8 cellular contexts compared by ENCODE assay signal in the genomic region with DNA sequence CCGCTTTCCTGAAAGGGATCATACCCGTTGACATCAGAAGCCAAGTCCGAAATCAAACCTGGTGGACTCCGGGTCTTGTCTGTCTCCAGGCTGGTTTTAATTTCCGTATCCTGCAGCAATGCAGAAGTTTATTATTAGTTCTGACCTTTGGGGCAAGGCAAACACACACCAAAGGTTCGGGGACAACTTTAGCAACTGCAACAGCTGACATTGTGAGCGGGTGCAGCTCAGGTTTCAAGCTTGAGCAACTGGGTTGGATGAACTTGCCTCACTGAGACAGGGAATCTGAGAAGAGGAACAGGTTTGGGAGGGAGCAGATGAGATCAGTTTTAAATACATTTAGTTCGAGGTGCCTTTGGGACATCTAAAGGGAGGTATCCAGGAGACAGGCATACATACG.
DNase-seq lines count a peak whose midpoint lies in the region; ATAC-seq and TF ChIP-seq lines count a peak whose summit lies in the region.

No MANE protein-coding gene starts in this region.

- H3K27ac ChIP-seq in HEK293 (ENCODE audit: extremely low read depth, low read depth, low read length) = no peak overlapping the region
- no peak overlapping the region for H3K27ac ChIP-seq in PC-3 (ENCODE audit: low read length)
- peak overlapping the region in 3 of 4 donors; percentile 90 to 92 (median 91) for H3K27ac ChIP-seq in esophagus squamous epithelium
- peak overlapping the region; percentile 85 to 92 (median 90) for H3K27ac ChIP-seq in gastrocnemius medialis
- no peak overlapping the region for H3K27ac ChIP-seq in effector memory CD4-positive, alpha-beta T cell (ENCODE audit: insufficient read depth, low read length, poor library complexity, severe bottlenecking)

- H4K20me1 ChIP-seq in PC-3 (ENCODE audit: low read length) = no peaks in the 10 kb centered on the region

- H3K4me3 ChIP-seq in HEK293 (ENCODE audit: low read depth, low read length) = no peak overlapping the region
- H3K4me3 ChIP-seq in PC-3 (ENCODE audit: low read length) = no peak overlapping the region
- H3K4me3 ChIP-seq in esophagus squamous epithelium = no peak overlapping the region
- peak overlapping the region; percentile 53 to 63 (median 60) for H3K4me3 ChIP-seq in gastrocnemius medialis
- no peak overlapping the region for H3K4me3 ChIP-seq in effector memory CD4-positive, alpha-beta T cell (ENCODE audit: insufficient read depth, low read depth, low read length, poor library complexity, severe bottlenecking)

- 0 out of 2 replicates have a peak overlapping the region, but pooled peaks have one; percentile 79 for H3K4me2 ChIP-seq in PC-3 (ENCODE audit: low read length)

- DNase-seq in PC-3 (peak; percentile 6), esophagus squamous epithelium (lab: John Stamatoyannopoulos, UW) (no peak), gastrocnemius medialis (peak; percentile 73 to 90), head of caudate nucleus (no peak), A172 (ENCODE audit: low spot score) (no peak)
- no peak for DNase-seq in effector memory CD4-positive, alpha-beta T cell

- CTCF ChIA-PET in HEK293 (lab: Yijun Ruan, JAX) (interaction anchor here (0.6 to 1.5 kb wide), 9 partner anchors 9 to 151 kb away, joined by 3 to 5 read pairs (median 4); no protein-coding TSS in a partner anchor), PC-3 (lab: Charles Lee) (no interaction called here)

- H3F3A ChIP-seq in PC-3 (ENCODE audit: low read length, unreplicated experiment) = no peaks in the 10 kb centered on the region

- H3K36me3 ChIP-seq in HEK293 (ENCODE audit: control insufficient read depth in 2 of 2, insufficient read depth in 1 of 2, low read length in 2 of 2) = no peaks in the 10 kb centered on the region
- no peaks in the 10 kb centered on the region for H3K36me3 ChIP-seq in PC-3 (ENCODE audit: low read depth, low read length)
- no peaks in the 10 kb centered on the region for H3K36me3 ChIP-seq in esophagus squamous epithelium
- H3K36me3 ChIP-seq in gastrocnemius medialis = no peaks in the 10 kb centered on the region
- no peaks in the 10 kb centered on the region for H3K36me3 ChIP-seq in effector memory CD4-positive, alpha-beta T cell (ENCODE audit: control insufficient read depth, insufficient read depth, low read length)

- TF ChIP-seq POLR2A in esophagus squamous epithelium (IDR thresholded peaks at IDR 0.05) (no peak), gastrocnemius medialis (IDR thresholded peaks at IDR 0.05) (peak in 1 of 2 donors; percentile 10)

- POLR2A ChIA-PET in HEK293 (lab: Yijun Ruan, JAX) = no interaction called here
- POLR2A ChIA-PET in PC-3 (lab: Charles Lee; ENCODE audit: unreplicated experiment) = no interaction called here

- intact Hi-C loops in PC-3 (cut with micrococcal nuclease) = loop anchor here (10.0 kb wide), 1 partner anchor 414 kb away; no protein-coding TSS in a partner anchor
- intact Hi-C loops in esophagus squamous epithelium (cut with DNase I) = no loop called here
- intact Hi-C loops in gastrocnemius medialis (cut with DNase I; ENCODE audit: low total_unique reads) = loop anchor here (1.0 to 5.0 kb wide), 4 partner anchors 67 to 417 kb away; a partner anchor contains a TSS
- intact Hi-C loops in head of caudate nucleus (cut with DNase I) = loop anchor here (5.0 kb wide), 1 partner anchor 167 kb away; a partner anchor contains a TSS

- WGBS in esophagus squamous epithelium, 2 donors = 60 to 71% methylated on average over 3 to 9 of the region's 9 CpGs

- no peaks in the 10 kb centered on the region for H3K27me3 ChIP-seq in PC-3 (ENCODE audit: low read length)
- no peaks in the 10 kb centered on the region for H3K27me3 ChIP-seq in esophagus squamous epithelium
- no peaks in the 10 kb centered on the region for H3K27me3 ChIP-seq in gastrocnemius medialis
- no peaks in the 10 kb centered on the region for H3K27me3 ChIP-seq in effector memory CD4-positive, alpha-beta T cell (replicated peaks; ENCODE audit: control insufficient read depth, insufficient read depth, low read length, poor library complexity, severe bottlenecking)

- ATAC-seq in PC-3 (no peak), gastrocnemius medialis (peak; percentile 75 to 81), GM18502 (IDR thresholded peaks at IDR 0.05; ENCODE audit: poor library complexity, unreplicated experiment) (no peak)

- no peak overlapping the region for H2AFZ ChIP-seq in PC-3 (ENCODE audit: low read length)

- in situ Hi-C loops in gastrocnemius medialis (cut with MboI; ENCODE audit: low sequenced_read_pairs in 4 of 4) = loop anchor here in 3 of 4 donors (10.0 to 25.0 kb wide), 3 partner anchors 164 to 1072 kb away; a partner anchor contains a TSS

- H3K9ac ChIP-seq in PC-3 (ENCODE audit: low read length) = no peak overlapping the region

- H3K4me1 ChIP-seq in HEK293 (ENCODE audit: control insufficient read depth, insufficient read depth, low read length) (no peaks in the 10 kb centered on the region), PC-3 (ENCODE audit: insufficient read depth, low read length) (peaks cover 5% of the 10 kb centered on the region), esophagus squamous epithelium (peaks cover 0 to 9% (median 0%) of the 10 kb centered on the region in 3 donors), gastrocnemius medialis (peaks cover 13 to 20% of the 10 kb centered on the region in 2 donors)
- no peaks in the 10 kb centered on the region for H3K4me1 ChIP-seq in effector memory CD4-positive, alpha-beta T cell (ENCODE audit: control insufficient read depth, insufficient read depth, low read length, poor library complexity, severe bottlenecking)

- H3K79me2 ChIP-seq in PC-3 (ENCODE audit: low read length) = no peaks in the 10 kb centered on the region

- BruUV-seq in PC-3 (replicated peaks; lab: Mats Ljungman, UMichigan) = no TSS peak

- H3K9me2 ChIP-seq in PC-3 (replicated peaks; ENCODE audit: low read length) = no peaks in the 10 kb centered on the region

- TF ChIP-seq CTCF in HEK293 (tag by site-specific recombination; IDR thresholded peaks at IDR 0.05) (no peak), PC-3 (conservative IDR thresholded peaks at IDR 0.05; ENCODE audit: low read depth, low read length) (no peak), esophagus squamous epithelium (IDR thresholded peaks at IDR 0.05) (no peak), gastrocnemius medialis (IDR thresholded peaks at IDR 0.05 in 4 of 5, conservative IDR thresholded peaks at IDR 0.05 in 1 of 5) (no peak)

- no peaks in the 10 kb centered on the region for H3K9me3 ChIP-seq in HEK293 (ENCODE audit: control insufficient read depth, insufficient read depth, low read depth, low read length)
- no peaks in the 10 kb centered on the region for H3K9me3 ChIP-seq in PC-3 (ENCODE audit: low read length)
- H3K9me3 ChIP-seq in esophagus squamous epithelium = no peaks in the 10 kb centered on the region
- H3K9me3 ChIP-seq in gastrocnemius medialis = no peaks in the 10 kb centered on the region
- H3K9me3 ChIP-seq in effector memory CD4-positive, alpha-beta T cell (ENCODE audit: control insufficient read depth, low read length) = no peaks in the 10 kb centered on the region

TF ChIP-seq in HEK293, 187 proteins besides CTCF, POLR2A, EP300 and RAD21 (continues in another document):
- TF ChIP-seq ZNF670 (tag by site-specific recombination; IDR thresholded peaks at IDR 0.05; ENCODE audit: low read depth) = no peak
- TF ChIP-seq YY2 (tag by site-specific recombination; IDR thresholded peaks at IDR 0.05) = no peak
- no peak for TF ChIP-seq ZNF658 (tag by site-specific recombination; IDR thresholded peaks at IDR 0.05)
- TF ChIP-seq, protein P1, sequence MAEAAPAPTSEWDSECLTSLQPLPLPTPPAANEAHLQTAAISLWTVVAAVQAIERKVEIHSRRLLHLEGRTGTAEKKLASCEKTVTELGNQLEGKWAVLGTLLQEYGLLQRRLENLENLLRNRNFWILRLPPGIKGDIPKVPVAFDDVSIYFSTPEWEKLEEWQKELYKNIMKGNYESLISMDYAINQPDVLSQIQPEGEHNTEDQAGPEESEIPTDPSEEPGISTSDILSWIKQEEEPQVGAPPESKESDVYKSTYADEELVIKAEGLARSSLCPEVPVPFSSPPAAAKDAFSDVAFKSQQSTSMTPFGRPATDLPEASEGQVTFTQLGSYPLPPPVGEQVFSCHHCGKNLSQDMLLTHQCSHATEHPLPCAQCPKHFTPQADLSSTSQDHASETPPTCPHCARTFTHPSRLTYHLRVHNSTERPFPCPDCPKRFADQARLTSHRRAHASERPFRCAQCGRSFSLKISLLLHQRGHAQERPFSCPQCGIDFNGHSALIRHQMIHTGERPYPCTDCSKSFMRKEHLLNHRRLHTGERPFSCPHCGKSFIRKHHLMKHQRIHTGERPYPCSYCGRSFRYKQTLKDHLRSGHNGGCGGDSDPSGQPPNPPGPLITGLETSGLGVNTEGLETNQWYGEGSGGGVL (tag by site-specific recombination; IDR thresholded peaks at IDR 0.05) = no peak
- TF ChIP-seq, protein P2, sequence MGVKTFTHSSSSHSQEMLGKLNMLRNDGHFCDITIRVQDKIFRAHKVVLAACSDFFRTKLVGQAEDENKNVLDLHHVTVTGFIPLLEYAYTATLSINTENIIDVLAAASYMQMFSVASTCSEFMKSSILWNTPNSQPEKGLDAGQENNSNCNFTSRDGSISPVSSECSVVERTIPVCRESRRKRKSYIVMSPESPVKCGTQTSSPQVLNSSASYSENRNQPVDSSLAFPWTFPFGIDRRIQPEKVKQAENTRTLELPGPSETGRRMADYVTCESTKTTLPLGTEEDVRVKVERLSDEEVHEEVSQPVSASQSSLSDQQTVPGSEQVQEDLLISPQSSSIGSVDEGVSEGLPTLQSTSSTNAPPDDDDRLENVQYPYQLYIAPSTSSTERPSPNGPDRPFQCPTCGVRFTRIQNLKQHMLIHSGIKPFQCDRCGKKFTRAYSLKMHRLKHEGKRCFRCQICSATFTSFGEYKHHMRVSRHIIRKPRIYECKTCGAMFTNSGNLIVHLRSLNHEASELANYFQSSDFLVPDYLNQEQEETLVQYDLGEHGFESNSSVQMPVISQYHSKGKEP (tag by site-specific recombination; IDR thresholded peaks at IDR 0.05) = 0 out of 2 replicates have a peak, but pooled peaks have one; percentile 50
- TF ChIP-seq SCRT1 (tag by site-specific recombination; IDR thresholded peaks at IDR 0.05; ENCODE audit: borderline replicate concordance) = 0 out of 2 replicates have a peak, but pooled peaks have one; percentile 33
- TF ChIP-seq TCF7L2 (IDR thresholded peaks at IDR 0.05; ENCODE audit: borderline replicate concordance, low read depth, low read length) = 0 out of 2 replicates have a peak, but pooled peaks have one; percentile 34
- TF ChIP-seq SCRT2 (tag by site-specific recombination; IDR thresholded peaks at IDR 0.05) = peak; percentile 67

Comparison
In these comparisons a context has a peak if more than half of its experiments do, and no peak if none do; other contexts are left out.
1. H3K27ac ChIP-seq: peak in esophagus squamous epithelium (3 of 4) and gastrocnemius medialis (4 of 4); none in HEK293 (single experiment), PC-3 (single experiment) and effector memory CD4-positive, alpha-beta T cell (single experiment).
2. H3K4me3 ChIP-seq: peak in gastrocnemius medialis (4 of 4); none in HEK293 (single experiment), PC-3 (single experiment), esophagus squamous epithelium (0 of 4) and effector memory CD4-positive, alpha-beta T cell (single experiment).
3. ATAC-seq: peak in gastrocnemius medialis (2 of 2); none in PC-3 (single experiment) and GM18502 (single experiment).
4. DNase-seq: peak in PC-3 (single experiment) and gastrocnemius medialis (2 of 2); none in esophagus squamous epithelium (single experiment), head of caudate nucleus (0 of 42), effector memory CD4-positive, alpha-beta T cell (0 of 3) and A172 (single experiment).